10 cellular contexts compared by ENCODE assay signal in the genomic region with DNA sequence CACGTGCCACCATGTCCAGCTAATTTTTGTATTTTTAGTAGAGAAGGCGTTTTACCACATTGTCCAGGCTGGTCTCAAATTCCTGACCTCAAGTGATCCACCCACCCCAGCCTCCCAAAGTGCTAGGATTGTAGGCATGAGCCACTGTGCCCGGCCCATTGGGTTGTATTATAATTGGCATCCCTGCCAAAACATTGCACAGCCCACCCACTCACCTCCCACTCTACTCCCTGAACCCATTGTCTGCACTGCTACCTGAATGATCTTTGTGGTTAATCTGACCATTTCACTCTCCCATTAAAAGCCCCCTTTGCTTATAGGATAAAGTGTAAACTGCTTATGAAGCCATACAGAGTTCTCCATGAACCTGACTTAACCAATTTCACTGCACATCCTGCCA. TPM values are rescaled to one million over a fixed set of nuclear protein-coding genes. Genes with fewer than 3 reads are reported as not detected.
"Had no signal": no experiment of that assay in that cellular context is flagged by ENCODE, and none has a peak within 500 bp of the region (broad histone marks: within the 10 kb centered on the region; RNA-seq: fewer than 3 reads in every experiment).

No MANE protein-coding gene starts in this region.

- H3K27ac Mint-ChIP-seq: IgD-negative memory B cell had no signal

- ATAC-seq: HepG2, K562 had no signal

- H3K4me3 Mint-ChIP-seq: IgD-negative memory B cell had no signal

- H3K9me3 Mint-ChIP-seq: IgD-negative memory B cell had no signal

- DNase-seq: IMR-90, KBM-7, KG1 had no signal

- H3K4me3 ChIP-seq: K562 had no signal

- H3K4me1 Mint-ChIP-seq: IgD-negative memory B cell had no signal

- H3K27ac ChIP-seq: HL-60, KMS-11 had no signal

RNA-seq across cellular contexts. Expression of a gene that starts 26.3 kb away (rescaled TPM):
- total RNA-seq: HepG2 had no signal

RNA-seq across cellular contexts. Expression of a gene that starts 35.8 kb away (rescaled TPM):
- total RNA-seq: HepG2, HT-29, HT1080, IMR-90, K562 had no signal
